ENCODE assay signal across 1 cellular context in genomic region chr17:63567229-63567628, GRCh38.
TF ChIP-seq lines count a peak whose summit lies in the region.

No MANE protein-coding gene starts in this region.

TF ChIP-seq in HepG2, 621 proteins besides CTCF, POLR2A, EP300 and RAD21:
- TF ChIP-seq MYC (CRISPR knock-in tag; IDR thresholded peaks at IDR 0.05; ENCODE audit: borderline replicate concordance), result no peak
- no peak for TF ChIP-seq BCL3 (CRISPR knock-in tag; IDR thresholded peaks at IDR 0.05)
- TF ChIP-seq MEIS2 (CRISPR knock-in tag; IDR thresholded peaks at IDR 0.05), result no peak
- no peak for TF ChIP-seq ZNF549 (CRISPR knock-in tag; IDR thresholded peaks at IDR 0.05)
- no peak for TF ChIP-seq RORA (CRISPR knock-in tag; IDR thresholded peaks at IDR 0.05)
- TF ChIP-seq ZNF557 (CRISPR knock-in tag; IDR thresholded peaks at IDR 0.05), result no peak
- no peak for TF ChIP-seq ZNF354B (CRISPR knock-in tag; IDR thresholded peaks at IDR 0.05)
- TF ChIP-seq KLF13 (CRISPR knock-in tag; IDR thresholded peaks at IDR 0.05), result no peak
- no peak for TF ChIP-seq ZMYM2 (CRISPR knock-in tag; IDR thresholded peaks at IDR 0.05)
- no peak for TF ChIP-seq ZNF580 (CRISPR knock-in tag; IDR thresholded peaks at IDR 0.05; ENCODE audit: borderline replicate concordance, low read depth)
- TF ChIP-seq ZFAT (CRISPR knock-in tag; conservative IDR thresholded peaks at IDR 0.05), result no peak
- no peak for TF ChIP-seq IKZF5 (CRISPR knock-in tag; IDR thresholded peaks at IDR 0.05)
- no peak for TF ChIP-seq ATF5 (CRISPR knock-in tag; IDR thresholded peaks at IDR 0.05; ENCODE audit: low read depth)
- TF ChIP-seq DRAP1 (CRISPR knock-in tag; IDR thresholded peaks at IDR 0.05), result no peak
- no peak for TF ChIP-seq RERE (CRISPR knock-in tag; IDR thresholded peaks at IDR 0.05; ENCODE audit: low read depth)
- TF ChIP-seq MED8 (CRISPR knock-in tag; IDR thresholded peaks at IDR 0.05; ENCODE audit: insufficient replicate concordance), result no peak
